ENCODE assay signal across 20 cellular contexts in genomic region chr16:49471038-49471727, GRCh38.
DNase-seq lines count a peak whose midpoint lies in the region; ATAC-seq and TF ChIP-seq lines count a peak whose summit lies in the region.
"Had no signal": no experiment of that assay in that cellular context is flagged by ENCODE, and none has a peak within 500 bp of the region (broad histone marks: within the 10 kb centered on the region; RNA-seq: fewer than 3 reads in every experiment).

No MANE protein-coding gene starts in this region.

- DNase-seq in DND-41 (peak; percentile 1), lung (ENCODE audit: low spot score) (peak; percentile 20)
- DNase-seq in activated T-helper 2 cell treated with anti-CD3 and anti-CD28 coated beads, Interferon-gamma antibody, Interleukin-2, Interleukin-4, amounts not matched to agents 10 μg/mL and 5 μg/mL and 100 μg/mL, durations not matched to agents 14 hours and 24 hours and 36 hours (ENCODE audit: low spot score): peak; percentile 6
- DNase-seq in stimulated activated CD8-positive, alpha-beta memory T cell treated with anti-CD3 and anti-CD28 coated beads, Interleukin-4, amount 100 ng/mL, for 48 hours: peak; percentile 6
- no peak for DNase-seq in effector CD4-positive, alpha-beta T cell
- DNase-seq: ACHN, AML-193, COR-L47, GOT3, IMR-90, Karpas-422, MG63, NCI-H1092 treated with DMSO at 0.1 percent for 48 hours, NCI-H2081 treated with DMSO at 0.1 percent for 48 hours, NCI-H510A treated with DMSO at 0.1 percent for 48 hours, NCI-H82, PC-9 had no signal

- no peak overlapping the region for H3K4me2 ChIP-seq in DND-41 (ENCODE audit: insufficient read depth, low read length)
- H3K4me2 ChIP-seq: PC-9 had no signal

- H3K36me3 Mint-ChIP-seq in activated T-helper 2 cell treated with anti-CD3 and anti-CD28 coated beads, Interferon-gamma antibody, Interleukin-2, Interleukin-4, amounts not matched to agents 10 μg/mL and 5 μg/mL and 100 μg/mL, durations not matched to agents 14 hours and 24 hours and 36 hours (ENCODE audit: low read depth): no peaks in the 10 kb centered on the region
- H3K36me3 Mint-ChIP-seq: CD14-positive monocyte had no signal

- H3K27me3 Mint-ChIP-seq in activated T-helper 2 cell treated with anti-CD3 and anti-CD28 coated beads, Interferon-gamma antibody, Interleukin-2, Interleukin-4, amounts not matched to agents 10 μg/mL and 5 μg/mL and 100 μg/mL, durations not matched to agents 14 hours and 24 hours and 36 hours (ENCODE audit: low read depth): peaks cover under 1% of the 10 kb centered on the region

- intact Hi-C loops in activated T-helper 2 cell treated with anti-CD3 and anti-CD28 coated beads, Interferon-gamma antibody, Interleukin-2, Interleukin-4, amounts not matched to agents 10 μg/mL and 5 μg/mL and 100 μg/mL, durations not matched to agents 14 hours and 24 hours and 36 hours (cut with micrococcal nuclease): no loop called here

- no peak overlapping the region for H2AFZ ChIP-seq in DND-41 (ENCODE audit: low read depth, low read length)
- H2AFZ ChIP-seq: PC-9 had no signal

- no peaks in the 10 kb centered on the region for H3K36me3 ChIP-seq in DND-41 (ENCODE audit: insufficient read depth, low read length)
- H3K36me3 ChIP-seq in lung (ENCODE audit: control insufficient read depth in 2 of 2, insufficient read depth in 2 of 2, low read length in 2 of 2): no peaks in the 10 kb centered on the region
- H3K36me3 ChIP-seq: MG63 had no signal

- H3K27ac Mint-ChIP-seq in activated T-helper 2 cell treated with anti-CD3 and anti-CD28 coated beads, Interferon-gamma antibody, Interleukin-2, Interleukin-4, amounts not matched to agents 10 μg/mL and 5 μg/mL and 100 μg/mL, durations not matched to agents 14 hours and 24 hours and 36 hours: no peak overlapping the region
- H3K27ac Mint-ChIP-seq: CD14-positive monocyte had no signal

- H3K79me2 ChIP-seq in DND-41 (ENCODE audit: insufficient read depth, low read length): no peaks in the 10 kb centered on the region

- no peaks in the 10 kb centered on the region for H3K9me3 Mint-ChIP-seq in activated T-helper 2 cell treated with anti-CD3 and anti-CD28 coated beads, Interferon-gamma antibody, Interleukin-2, Interleukin-4, amounts not matched to agents 10 μg/mL and 5 μg/mL and 100 μg/mL, durations not matched to agents 14 hours and 24 hours and 36 hours
- H3K9me3 Mint-ChIP-seq: CD14-positive monocyte had no signal

- no peaks in the 10 kb centered on the region for H3K9me3 ChIP-seq in DND-41 (ENCODE audit: insufficient read depth, low read length, severe bottlenecking)
- peaks cover 0 to 2% of the 10 kb centered on the region in 2 donors for H3K9me3 ChIP-seq in lung (ENCODE audit: control insufficient read depth in 2 of 2, insufficient read depth in 1 of 2, low read length in 1 of 2)
- H3K9me3 ChIP-seq: MG63 had no signal

- H3K4me1 ChIP-seq in DND-41 (ENCODE audit: insufficient read depth, low read length) (peaks cover 17% of the 10 kb centered on the region), lung (ENCODE audit: control insufficient read depth in 2 of 2, insufficient read depth in 2 of 2, low read length in 2 of 2) (peaks cover 0 to 3% of the 10 kb centered on the region in 2 donors)

- TF ChIP-seq CTCF in DND-41 (IDR thresholded peaks at IDR 0.05; ENCODE audit: borderline replicate concordance, extremely low read depth, low read length, poor library complexity, severe bottlenecking) (no peak), lung (IDR thresholded peaks at IDR 0.05; ENCODE audit: control extremely low read depth, extremely low read depth) (no peak)

- no peak overlapping the region for H3K4me3 Mint-ChIP-seq in activated T-helper 2 cell treated with anti-CD3 and anti-CD28 coated beads, Interferon-gamma antibody, Interleukin-2, Interleukin-4, amounts not matched to agents 10 μg/mL and 5 μg/mL and 100 μg/mL, durations not matched to agents 14 hours and 24 hours and 36 hours (ENCODE audit: low read depth)
- H3K4me3 Mint-ChIP-seq: CD14-positive monocyte had no signal

- H3K4me3 ChIP-seq in DND-41 (ENCODE audit: low read depth in 1 of 2, low read length in 2 of 2): no peak overlapping the region
- H3K4me3 ChIP-seq in lung: no peak overlapping the region
- H3K4me3 ChIP-seq: MG63, PC-9 had no signal

- H3K27me3 ChIP-seq in DND-41 (ENCODE audit: insufficient read depth, low read length, poor library complexity) (no peaks in the 10 kb centered on the region), lung (ENCODE audit: control insufficient read depth, insufficient read depth) (no peaks in the 10 kb centered on the region)
- H3K27me3 ChIP-seq: MG63 had no signal

- H3K27ac ChIP-seq in DND-41 (ENCODE audit: low read length) (no peak overlapping the region; the same call in 1 of the 2 replicates), lung (ENCODE audit: low read depth in 1 of 2, low read length in 1 of 2) (no peak overlapping the region)
- H3K27ac ChIP-seq: PC-9 had no signal

- no peak overlapping the region for H3K9ac ChIP-seq in DND-41 (ENCODE audit: low read depth, low read length)

- WGBS in lung, 2 donors: 83 to 87% methylated on average over 11 of the region's 11 CpGs

- H3K4me1 Mint-ChIP-seq in activated T-helper 2 cell treated with anti-CD3 and anti-CD28 coated beads, Interferon-gamma antibody, Interleukin-2, Interleukin-4, amounts not matched to agents 10 μg/mL and 5 μg/mL and 100 μg/mL, durations not matched to agents 14 hours and 24 hours and 36 hours (ENCODE audit: low read depth): no peaks in the 10 kb centered on the region

- ATAC-seq in DND-41 (ENCODE audit: insufficient read depth, low read depth): no peak
- ATAC-seq in lung (ENCODE audit: insufficient read depth, low FRiP score): no peak
- no peak for ATAC-seq in HG02623 (IDR thresholded peaks at IDR 0.05; ENCODE audit: unreplicated experiment)
- no peak for ATAC-seq in HG03139 (IDR thresholded peaks at IDR 0.05; ENCODE audit: unreplicated experiment)

- H4K20me1 ChIP-seq in DND-41 (ENCODE audit: insufficient read depth, low read length): no peaks in the 10 kb centered on the region
